8 cellular contexts compared by ENCODE assay signal in genomic region chr6:2990932-2991506, GRCh38. TPM values are rescaled to one million over a fixed set of nuclear protein-coding genes. Genes with fewer than 3 reads are reported as not detected.
DNase-seq lines count a peak whose midpoint lies in the region; ATAC-seq and TF ChIP-seq lines count a peak whose summit lies in the region.

No MANE protein-coding gene starts in this region.

- DNase-seq in AG04450 (ENCODE audit: low read depth, low spot score) (no peak), LNCaP clone FGC (ENCODE audit: low read depth) (no peak), choroid plexus epithelial cell (ENCODE audit: low read depth) (no peak), midbrain (lab: John Stamatoyannopoulos, UW) (no peak), GM20000 (ENCODE audit: low spot score) (no peak), KBM-7 (no peak)
- DNase-seq in naive thymus-derived CD4-positive, alpha-beta T cell, result peak in 1 of 9 donors; percentile 15

- H3K4me1 Mint-ChIP-seq in naive thymus-derived CD4-positive, alpha-beta T cell, result peaks cover 14 to 39% (median 30%) of the 10 kb centered on the region in 7 donors

- H3K27ac Mint-ChIP-seq in naive thymus-derived CD4-positive, alpha-beta T cell, result peak overlapping the region; percentile 94 to 100 (median 100)

- POLR2A ChIA-PET in AG04450 (lab: Yijun Ruan, JAX), result interaction anchor here (0.9 to 2.9 kb wide), 6 partner anchors 8 to 77 kb away, joined by 3 to 27 read pairs (median 11); partner anchors contain the start of genes NQO2 and RIPK1
- POLR2A ChIA-PET in naive thymus-derived CD4-positive, alpha-beta T cell (lab: Charles Lee), result interaction anchor here (0.5 to 9.6 kb wide), 31 partner anchors 10 to 239 kb away, joined by 3 to 440 read pairs (median 11); partner anchors contain the start of genes NQO2, RIPK1, SERPINB1 and SERPINB6

- H3K36me3 ChIP-seq in naive thymus-derived CD4-positive, alpha-beta T cell (ENCODE audit: control insufficient read depth in 2 of 3, insufficient read depth in 3 of 3, low read length in 3 of 3), result peaks cover 0 to 4% (median 0%) of the 10 kb centered on the region in 3 experiments

- H3K9me3 Mint-ChIP-seq in naive thymus-derived CD4-positive, alpha-beta T cell, result peaks cover 0 to 1% (median 0%) of the 10 kb centered on the region in 11 donors

- peak overlapping the region; percentile 61 for H3K27ac ChIP-seq in AG04450 (ENCODE audit: low read depth, low read length)
- peak overlapping the region; percentile 94 for H3K27ac ChIP-seq in naive thymus-derived CD4-positive, alpha-beta T cell (ENCODE audit: low read depth, low read length)

- no peaks in the 10 kb centered on the region for H3K27me3 ChIP-seq in AG04450 (ENCODE audit: control insufficient read depth, insufficient read depth, low read length)
- H3K27me3 ChIP-seq in naive thymus-derived CD4-positive, alpha-beta T cell (ENCODE audit: control insufficient read depth in 2 of 2, insufficient read depth in 2 of 2, low read length in 2 of 2), result no peaks in the 10 kb centered on the region

- H3K4me3 ChIP-seq in AG04450 (ENCODE audit: low read depth, low read length) (peak overlapping the region; percentile 82), LNCaP clone FGC (ENCODE audit: low read depth, low read length) (peak overlapping the region; percentile 92), choroid plexus epithelial cell (ENCODE audit: low read depth, low read length) (peak overlapping the region; percentile 77)
- peak overlapping the region; percentile 76 for H3K4me3 ChIP-seq in naive thymus-derived CD4-positive, alpha-beta T cell (ENCODE audit: low read length)

- H3K27me3 Mint-ChIP-seq in naive thymus-derived CD4-positive, alpha-beta T cell, result peaks cover 0 to 5% (median 0%) of the 10 kb centered on the region in 5 donors

- peak overlapping the region; percentile 88 to 98 (median 95) for H3K4me3 Mint-ChIP-seq in naive thymus-derived CD4-positive, alpha-beta T cell

- intact Hi-C loops in naive thymus-derived CD4-positive, alpha-beta T cell (cut with micrococcal nuclease), result loop anchor here (1.0 to 2.0 kb wide), 2 partner anchors 8 to 128 kb away; partner anchors contain the start of genes BPHL (in 1 of the 2) and NQO2 (in 1 of the 2)

- peaks cover 0 to 6% (median 0%) of the 10 kb centered on the region in 5 donors for H3K36me3 Mint-ChIP-seq in naive thymus-derived CD4-positive, alpha-beta T cell

- no peak for ATAC-seq in naive thymus-derived CD4-positive, alpha-beta T cell
- ATAC-seq in GM21825 (IDR thresholded peaks at IDR 0.05; ENCODE audit: unreplicated experiment), result no peak

- in situ Hi-C loops in KBM-7 (cut with MboI; ENCODE audit: low pct_unique_long_range_greater_than_20kb, low sequenced_read_pairs), result loop anchor here (25.0 kb wide), 1 partner anchor 1021 kb away; a partner anchor contains a TSS

- H3K4me1 ChIP-seq in naive thymus-derived CD4-positive, alpha-beta T cell (ENCODE audit: control insufficient read depth in 2 of 2, insufficient read depth in 2 of 2, low read length in 2 of 2), result peaks cover 14% of the 10 kb centered on the region in 2 donors

- CTCF ChIA-PET in AG04450 (lab: Charles Lee), result interaction anchor here (1.0 to 7.0 kb wide), 7 partner anchors 10 to 261 kb away, joined by 3 to 165 read pairs (median 23); partner anchors contain the start of gene NQO2
- CTCF ChIA-PET in naive thymus-derived CD4-positive, alpha-beta T cell (lab: Charles Lee), result interaction anchor here (0.6 to 5.9 kb wide), 20 partner anchors 11 to 260 kb away, joined by 3 to 53 read pairs (median 5); partner anchors contain the start of gene RIPK1

- no peaks in the 10 kb centered on the region for H3K9me3 ChIP-seq in AG04450 (ENCODE audit: control insufficient read depth, insufficient read depth, low read length)
- H3K9me3 ChIP-seq in naive thymus-derived CD4-positive, alpha-beta T cell (ENCODE audit: control insufficient read depth in 2 of 3, low read length in 3 of 3), result no peaks in the 10 kb centered on the region

- TF ChIP-seq CTCF in AG04450 (IDR thresholded peaks at IDR 0.05; ENCODE audit: low read depth, low read length) (no peak), LNCaP clone FGC (IDR thresholded peaks at IDR 0.05; ENCODE audit: control insufficient read depth, extremely low read depth, insufficient read depth) (no peak), choroid plexus epithelial cell (conservative IDR thresholded peaks at IDR 0.05; ENCODE audit: low read depth, low read length) (no peak), GM20000 (IDR thresholded peaks at IDR 0.05; ENCODE audit: extremely low read depth, missing control alignments) (no peak)

RNA-seq across cellular contexts. Expression of gene NQO2, which starts 8.7 kb away (rescaled TPM):
- polyA plus RNA-seq in AG04450 (2011; rRNA removed), result 32.4 and 34.3 TPM in 2 replicates
- polyA minus RNA-seq in AG04450 (2011; rRNA and poly(A)+ RNA removed), result 19.9 and 24.7 TPM in 2 replicates
- 10 to 100 TPM in 4 of 5 experiments, 1 to 10 TPM in 1; 8.1 to 34.6 (median 22.6) TPM for total RNA-seq in naive thymus-derived CD4-positive, alpha-beta T cell
- polyA plus RNA-seq in naive thymus-derived CD4-positive, alpha-beta T cell, result 10 to 100 TPM; 44.4 to 52.0 TPM

RNA-seq across cellular contexts. Expression of gene SERPINB6, which starts 19.7 kb away (rescaled TPM):
- polyA plus RNA-seq in AG04450 (2011; rRNA removed), result 107 and 120 TPM in 2 replicates
- polyA minus RNA-seq in AG04450 (2011; rRNA and poly(A)+ RNA removed), result 83.3 and 83.5 TPM in 2 replicates
- total RNA-seq in naive thymus-derived CD4-positive, alpha-beta T cell, result 10 to 100 TPM; 19.7 to 60.5 (median 56.4) TPM
- 10 to 100 TPM; 77.9 to 94.2 TPM for polyA plus RNA-seq in naive thymus-derived CD4-positive, alpha-beta T cell
